Comparison of ENCODE assay signal across 8 cellular contexts in genomic region chr22:36286096-36286957, GRCh38. TPM values are rescaled to one million over a fixed set of nuclear protein-coding genes. Genes with fewer than 3 reads are reported as not detected.
DNase-seq lines count a peak whose midpoint lies in the region; ATAC-seq, FAIRE-seq and TF ChIP-seq lines count a peak whose summit lies in the region.

No MANE protein-coding gene starts in this region.

- H3K4me1 ChIP-seq in lung (ENCODE audit: control insufficient read depth in 2 of 2, insufficient read depth in 2 of 2, low read length in 2 of 2): no peaks in the 10 kb centered on the region

- H3K4me1 Mint-ChIP-seq in dendritic cell treated with granulocyte-macrophage colony-stimulating factor and Interleukin-4, amounts not matched to agents 40 ng/mL and 50 ng/mL, for 4 days (ENCODE audit: low read depth): peaks cover 7% of the 10 kb centered on the region

- no peak overlapping the region for H3K4me3 ChIP-seq in lung

- peak; percentile 9 for FAIRE-seq in GM18507 (lab: Jason Lieb, UNC)

- no peak overlapping the region for H3K4me3 Mint-ChIP-seq in dendritic cell treated with granulocyte-macrophage colony-stimulating factor and Interleukin-4, amounts not matched to agents 40 ng/mL and 50 ng/mL, for 4 days

- no peaks in the 10 kb centered on the region for H3K9me3 ChIP-seq in lung (ENCODE audit: control insufficient read depth in 2 of 2, insufficient read depth in 1 of 2, low read length in 1 of 2)

- WGBS in lung, 2 donors: 67 to 76% methylated on average over 28 of the region's 28 CpGs

- no peaks in the 10 kb centered on the region for H3K27me3 ChIP-seq in lung (ENCODE audit: control insufficient read depth, insufficient read depth)

- DNase-seq in A172 (ENCODE audit: low spot score) (peak; percentile 49), GM18507 (ENCODE audit: extremely low spot score, insufficient read length, low read depth) (peak; percentile 61), NCI-H510A treated with DMSO at 0.1 percent for 48 hours (lab: John Stamatoyannopoulos, UW) (peak; percentile 45), lung (ENCODE audit: low spot score) (peak; percentile 63)
- peak; percentile 67 for DNase-seq in activated CD4-positive, alpha-beta T cell treated with anti-CD3 and anti-CD28 coated beads, Interleukin-2, amount 50 U/mL, for 1 hour
- DNase-seq in stimulated activated CD4-positive, alpha-beta T cell treated with anti-CD3 and anti-CD28 coated beads, TNF-alpha, amount 100 ng/mL, for 24 hours (ENCODE audit: low read depth in 3 of 3): peak; percentile 38 to 67 (median 48)

- TF ChIP-seq CTCF in lung (IDR thresholded peaks at IDR 0.05; ENCODE audit: control extremely low read depth, extremely low read depth): peak; percentile 45

- H3K36me3 ChIP-seq in lung (ENCODE audit: control insufficient read depth in 2 of 2, insufficient read depth in 2 of 2, low read length in 2 of 2): peaks cover 62 to 75% of the 10 kb centered on the region in 2 donors

- H3K36me3 Mint-ChIP-seq in dendritic cell treated with granulocyte-macrophage colony-stimulating factor and Interleukin-4, amounts not matched to agents 40 ng/mL and 50 ng/mL, for 4 days (ENCODE audit: low read depth): peaks cover 99% of the 10 kb centered on the region

- H3K27ac Mint-ChIP-seq in dendritic cell treated with granulocyte-macrophage colony-stimulating factor and Interleukin-4, amounts not matched to agents 40 ng/mL and 50 ng/mL, for 4 days: peak overlapping the region; percentile 4

- H3K27me3 Mint-ChIP-seq in dendritic cell treated with granulocyte-macrophage colony-stimulating factor and Interleukin-4, amounts not matched to agents 40 ng/mL and 50 ng/mL, for 4 days: no peaks in the 10 kb centered on the region

- ATAC-seq in lung (ENCODE audit: insufficient read depth, low FRiP score): peak; percentile 32
- ATAC-seq in HG02623 (IDR thresholded peaks at IDR 0.05; ENCODE audit: unreplicated experiment): no peak

- intact Hi-C loops in dendritic cell treated with granulocyte-macrophage colony-stimulating factor and Interleukin-4, amounts not matched to agents 40 ng/mL and 50 ng/mL, for 4 days (cut with micrococcal nuclease): no loop called here

- no peaks in the 10 kb centered on the region for H3K9me3 Mint-ChIP-seq in dendritic cell treated with granulocyte-macrophage colony-stimulating factor and Interleukin-4, amounts not matched to agents 40 ng/mL and 50 ng/mL, for 4 days

- H3K27ac ChIP-seq in lung (ENCODE audit: low read depth in 1 of 2, low read length in 1 of 2): peak overlapping the region in 1 of 2 donors; percentile 18

RNA-seq across cellular contexts. Expression of gene APOL1, which starts 33.4 kb away (rescaled TPM):
- total RNA-seq in A172 (2014; rRNA removed; shearing (Covaris generic)): 10.7 and 12.1 TPM in 2 replicates
- total RNA-seq in lung: 10 to 100 TPM; 32.3 to 75.0 TPM
- 10 to 100 TPM; 39.6 to 60.8 TPM for polyA plus RNA-seq in lung

RNA-seq across cellular contexts. Expression of gene APOL2, which starts 47.0 kb away (rescaled TPM):
- total RNA-seq in A172 (2014; rRNA removed; shearing (Covaris generic)): 43.7 and 46.9 TPM in 2 replicates
- total RNA-seq in lung: 10 to 100 TPM; 36.3 to 46.3 TPM
- polyA plus RNA-seq in lung: 10 to 100 TPM; 29.5 to 34.4 TPM
